In the genomic region with DNA sequence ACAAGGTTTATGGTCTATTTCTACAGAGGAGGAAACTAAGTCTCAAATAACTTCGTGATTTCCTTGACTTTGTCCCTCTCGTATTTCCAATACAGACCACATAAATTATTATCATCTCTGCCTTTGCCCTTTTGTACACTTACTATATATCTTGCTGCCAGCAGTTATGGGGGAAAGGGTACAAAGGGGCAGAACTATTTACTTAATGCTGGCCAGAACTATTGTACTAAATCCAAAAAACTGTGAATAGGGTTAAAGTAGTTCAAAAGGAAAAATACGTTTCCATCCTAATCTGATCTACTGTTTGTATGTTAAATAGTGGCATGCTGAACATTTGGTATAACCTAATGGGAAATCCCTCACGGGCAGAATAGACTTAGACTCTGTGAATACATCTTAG, we compare ENCODE assay signal across 28 cellular contexts.
"Had no signal": no experiment of that assay in that cellular context is flagged by ENCODE, and none has a peak within 500 bp of the region (broad histone marks: within the 10 kb centered on the region; RNA-seq: fewer than 3 reads in every experiment).

No MANE protein-coding gene starts in this region.

- FAIRE-seq: colon, endometrium, endothelial cell of umbilical vein, frontal cortex had no signal

- H3K9me3 ChIP-seq: colonic mucosa, esophagus squamous epithelium, gastrocnemius medialis, gastroesophageal sphincter had no signal

- H3K4me1 ChIP-seq: colonic mucosa, foreskin keratinocyte had no signal

- H3K27ac ChIP-seq: colonic mucosa, coronary artery, dorsolateral prefrontal cortex, epithelial cell of prostate, esophagus muscularis mucosa, esophagus squamous epithelium, foreskin keratinocyte, gastrocnemius medialis, gastroesophageal sphincter, heart left ventricle, heart right ventricle had no signal

- H3K36me3 ChIP-seq: colonic mucosa, esophagus muscularis mucosa, esophagus squamous epithelium, gastrocnemius medialis, gastroesophageal sphincter, heart left ventricle, heart right ventricle had no signal

- H3K4me3 ChIP-seq: colonic mucosa, coronary artery, dorsolateral prefrontal cortex, esophagus muscularis mucosa, esophagus squamous epithelium, gastrocnemius medialis, gastroesophageal sphincter, heart left ventricle, heart right ventricle had no signal

- DNase-seq: colonic mucosa; cortex of kidney; dermis blood vessel endothelial cell; dorsolateral prefrontal cortex; effector CD4-positive, alpha-beta T cell; effector CD8-positive, alpha-beta T cell; effector memory CD4-positive, alpha-beta T cell; effector memory CD8-positive, alpha-beta T cell; endodermal cell; erythroblast; esophagus squamous epithelium; foreskin fibroblast; foreskin keratinocyte; foreskin melanocyte; gastrocnemius medialis; glutamatergic neuron; head of caudate nucleus; heart left ventricle; heart right ventricle had no signal

- ATAC-seq: effector memory CD8-positive, alpha-beta T cell; esophagus mucosa; foreskin keratinocyte; gastrocnemius medialis; gastroesophageal sphincter; heart left ventricle; heart right ventricle had no signal
